Comparison of ENCODE assay signal across 1 cellular context in the genomic region with DNA sequence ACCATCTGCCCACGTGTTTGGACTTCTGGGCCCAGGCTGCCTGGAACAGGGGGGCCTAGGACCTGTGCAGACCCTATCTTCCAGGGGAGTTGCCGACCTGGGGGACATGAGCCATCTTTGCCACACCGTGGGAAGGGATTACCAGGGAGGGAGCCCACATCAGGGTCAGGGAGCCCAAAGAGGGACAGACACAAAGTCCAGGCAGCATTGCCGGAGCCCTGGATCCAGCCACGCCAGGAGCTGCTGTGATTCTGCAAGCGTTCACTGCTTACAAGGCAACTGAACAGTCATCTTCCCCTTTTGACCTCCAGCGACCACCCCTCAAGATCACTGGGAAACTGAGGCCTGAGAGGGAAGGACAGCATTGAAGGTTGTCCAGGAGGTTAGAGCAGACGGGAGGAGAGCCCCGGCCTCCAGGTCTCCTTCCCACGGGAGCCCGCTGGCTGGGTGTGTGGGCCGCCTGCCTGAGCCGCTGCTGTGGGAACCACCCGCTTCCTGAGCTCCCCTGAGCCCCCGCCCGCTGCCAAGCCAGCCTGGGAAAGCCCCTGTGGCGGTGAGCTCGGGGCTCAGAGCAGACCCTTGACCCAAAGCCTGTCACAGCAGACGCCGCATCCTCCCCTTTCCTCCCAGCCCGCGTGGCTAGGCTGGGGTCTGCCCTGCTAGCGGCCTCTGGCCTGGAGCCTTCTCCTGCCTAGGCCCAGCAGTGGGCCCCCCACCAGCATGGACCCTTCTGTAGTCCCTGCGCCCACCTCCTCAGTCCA.
TF ChIP-seq lines count a peak whose summit lies in the region.

No MANE protein-coding gene starts in this region.

TF ChIP-seq in H1, 55 proteins besides CTCF, POLR2A, EP300 and RAD21:
- TF ChIP-seq CREB1 (IDR thresholded peaks at IDR 0.05), result no peak
